ENCODE assay signal across 16 cellular contexts in genomic region chr1:93565496-93566221, GRCh38.
A peak's percentile ranks its signal among the peaks of the same experiment; 100 is the strongest.
DNase-seq lines count a peak whose midpoint lies in the region; ATAC-seq and TF ChIP-seq lines count a peak whose summit lies in the region.
"Had no signal": no experiment of that assay in that cellular context is flagged by ENCODE, and none has a peak within 500 bp of the region (broad histone marks: within the 10 kb centered on the region; RNA-seq: fewer than 3 reads in every experiment).

No MANE protein-coding gene starts in this region.

- peaks cover 16% of the 10 kb centered on the region for H3K79me1 ChIP-seq in mesenchymal stem cell (replicated peaks; ENCODE audit: low read length, poor library complexity, severe bottlenecking)

- H3K14ac ChIP-seq in mesenchymal stem cell (ENCODE audit: low read length in 2 of 2): no peak overlapping the region

- no peak overlapping the region for H2BK15ac ChIP-seq in mesenchymal stem cell (ENCODE audit: low read depth, poor library complexity, severe bottlenecking)

- H3K9me3 ChIP-seq in esophagus muscularis mucosa (no peaks in the 10 kb centered on the region), mesenchymal stem cell (ENCODE audit: control insufficient read depth, low read length) (no peaks in the 10 kb centered on the region), vagina (no peaks in the 10 kb centered on the region)
- H3K9me3 ChIP-seq: A549, adrenal gland had no signal

- no peak overlapping the region for H4K8ac ChIP-seq in mesenchymal stem cell (ENCODE audit: low read length)

- 35% methylated on average over 4 of the region's 4 CpGs for WGBS in esophagus muscularis mucosa
- 93% methylated on average over 3 of the region's 4 CpGs for WGBS in mesenchymal stem cell

- TF ChIP-seq EP300 in esophagus muscularis mucosa (IDR thresholded peaks at IDR 0.05): no peak

- H3K36me3 ChIP-seq in esophagus muscularis mucosa: peaks cover 20 to 92% (median 57%) of the 10 kb centered on the region in 4 donors
- peaks cover 31 to 87% of the 10 kb centered on the region in 2 experiments for H3K36me3 ChIP-seq in mesenchymal stem cell (ENCODE audit: control insufficient read depth in 1 of 2, insufficient read depth in 2 of 2, low read depth in 1 of 2, low read length in 2 of 2)
- peaks cover 0 to 28% of the 10 kb centered on the region in 2 donors for H3K36me3 ChIP-seq in vagina

- no peak overlapping the region for H3K4me2 ChIP-seq in mesenchymal stem cell (ENCODE audit: low read length, poor library complexity, severe bottlenecking)
- H3K4me2 ChIP-seq: A549, neural progenitor cell had no signal

- DNase-seq in NCI-H82 (lab: John Stamatoyannopoulos, UW): peak; percentile 20
- no peak for DNase-seq in NCI-H82 treated with DMSO at 0.1 percent for 48 hours (lab: John Stamatoyannopoulos, UW; ENCODE audit: unreplicated experiment)
- no peak for DNase-seq in esophagus muscularis mucosa (ENCODE audit: extremely low spot score)
- no peak for DNase-seq in mesenchymal stem cell
- DNase-seq in vagina (ENCODE audit: extremely low spot score in 2 of 2): no peak
- DNase-seq in GM19240 (ENCODE audit: insufficient read length, low spot score): no peak
- no peak for DNase-seq in midbrain (lab: John Stamatoyannopoulos, UW)
- DNase-seq: activated B cell treated with CpG ODN at 0.5 μM for 24 hours, Calu3, glutamatergic neuron had no signal

- H2AK5ac ChIP-seq in mesenchymal stem cell (ENCODE audit: low read length, severe bottlenecking): no peak overlapping the region

- no peak overlapping the region for H2AFZ ChIP-seq in mesenchymal stem cell (ENCODE audit: low read depth, low read length)
- H2AFZ ChIP-seq: neural progenitor cell had no signal

- H3K4me3 ChIP-seq in esophagus muscularis mucosa (no peak overlapping the region), mesenchymal stem cell (ENCODE audit: insufficient read depth in 1 of 2, low read depth in 1 of 2, low read length in 2 of 2) (no peak overlapping the region), vagina (no peak overlapping the region)
- H3K4me3 ChIP-seq: A549, adrenal gland, neural progenitor cell, skin epidermis had no signal

- no peak for ATAC-seq in GM21528 (IDR thresholded peaks at IDR 0.05; ENCODE audit: low FRiP score, unreplicated experiment)
- ATAC-seq: A549, HCT116 had no signal

- H2BK5ac ChIP-seq in mesenchymal stem cell (ENCODE audit: low read depth, low read length, poor library complexity, severe bottlenecking): no peak overlapping the region

- TF ChIP-seq POLR2A in esophagus muscularis mucosa (IDR thresholded peaks at IDR 0.05; ENCODE audit: low read depth) (no peak), vagina (IDR thresholded peaks at IDR 0.05) (no peak)

- H3K4me1 ChIP-seq in esophagus muscularis mucosa (peaks cover 17 to 25% (median 20%) of the 10 kb centered on the region in 4 donors), mesenchymal stem cell (ENCODE audit: control insufficient read depth, insufficient read depth, low read depth, low read length) (peaks cover 4% of the 10 kb centered on the region), vagina (peaks cover 10% of the 10 kb centered on the region)
- H3K4me1 ChIP-seq: neural progenitor cell had no signal

- H3K23ac ChIP-seq in mesenchymal stem cell (ENCODE audit: low read length in 2 of 2): no peak overlapping the region

- no peak overlapping the region for H3K18ac ChIP-seq in mesenchymal stem cell (ENCODE audit: low read depth in 1 of 2, low read length in 2 of 2)

- TF ChIP-seq CTCF in esophagus muscularis mucosa (IDR thresholded peaks at IDR 0.05) (no peak), vagina (IDR thresholded peaks at IDR 0.05) (no peak)

- peak overlapping the region; percentile 28 to 72 (median 48) for H3K27ac ChIP-seq in esophagus muscularis mucosa (replicated peaks in 1 of 4)
- no peak overlapping the region for H3K27ac ChIP-seq in mesenchymal stem cell (ENCODE audit: low read length, poor library complexity, severe bottlenecking)
- H3K27ac ChIP-seq in vagina: peak overlapping the region; percentile 65
- H3K27ac ChIP-seq: A549, neural progenitor cell had no signal

- H3K9ac ChIP-seq in mesenchymal stem cell (ENCODE audit: low read length): peak overlapping the region; percentile 31
- H3K9ac ChIP-seq: neural progenitor cell had no signal

- H2BK12ac ChIP-seq in mesenchymal stem cell (ENCODE audit: low read length in 2 of 2): no peak overlapping the region

- H3K4ac ChIP-seq in mesenchymal stem cell (ENCODE audit: low read depth in 1 of 2, low read length in 2 of 2): peak overlapping the region in 1 of 2 experiments; percentile 32

- intact Hi-C loops in esophagus muscularis mucosa (cut with DNase I): no loop called here
- intact Hi-C loops in vagina (cut with DNase I): no loop called here

- no peak overlapping the region for H2BK120ac ChIP-seq in mesenchymal stem cell (ENCODE audit: low read depth, low read length)

- H4K91ac ChIP-seq in mesenchymal stem cell (ENCODE audit: low read length): no peak overlapping the region

- H3K27me3 ChIP-seq in esophagus muscularis mucosa: no peaks in the 10 kb centered on the region
- H3K27me3 ChIP-seq in mesenchymal stem cell (ENCODE audit: control insufficient read depth in 1 of 2, insufficient read depth in 1 of 2, low read length in 2 of 2): no peaks in the 10 kb centered on the region
- H3K27me3 ChIP-seq in vagina: no peaks in the 10 kb centered on the region
- H3K27me3 ChIP-seq: adrenal gland, neural progenitor cell had no signal
